8 cellular contexts compared by ENCODE assay signal in genomic region chr15:72579814-72580213, GRCh38.
"Had no signal": no experiment of that assay in that cellular context is flagged by ENCODE, and none has a peak within 500 bp of the region (broad histone marks: within the 10 kb centered on the region; RNA-seq: fewer than 3 reads in every experiment).

No MANE protein-coding gene starts in this region.

- DNase-seq: GOT3, H7, HFFc6, KBM-7 had no signal

- ATAC-seq: HCT116, HepG2 had no signal

- H3K27ac Mint-ChIP-seq: HFFc6 had no signal

- H3K27ac ChIP-seq: HL-60 had no signal

- H3K4me3 Mint-ChIP-seq: HFFc6 had no signal

- H3K4me1 ChIP-seq: HAP-1 had no signal

- H3K4me3 ChIP-seq: HAP-1 had no signal
